16 cellular contexts compared by ENCODE assay signal in genomic region chr5:66989286-66989685, GRCh38.
DNase-seq lines count a peak whose midpoint lies in the region; ATAC-seq and TF ChIP-seq lines count a peak whose summit lies in the region.
"Had no signal": no experiment of that assay in that cellular context is flagged by ENCODE, and none has a peak within 500 bp of the region (broad histone marks: within the 10 kb centered on the region; RNA-seq: fewer than 3 reads in every experiment).

No MANE protein-coding gene starts in this region.

- H3K4me1 ChIP-seq in GM23338 (ENCODE audit: insufficient read depth) (peaks cover 4% of the 10 kb centered on the region; the same call in 1 of the 2 replicates), RWPE2 (ENCODE audit: insufficient read depth, poor library complexity, severe bottlenecking) (peaks cover 13% of the 10 kb centered on the region), neural progenitor cell (peaks cover 7% of the 10 kb centered on the region)

- H3K4me3 Mint-ChIP-seq in GM23338 (no peak overlapping the region), endothelial cell (ENCODE audit: unreplicated experiment) (no peak overlapping the region), neural progenitor cell (no peak overlapping the region)

- H3K27ac Mint-ChIP-seq in GM23338 (no peak overlapping the region), endothelial cell (ENCODE audit: unreplicated experiment) (peak overlapping the region; percentile 6), neural progenitor cell (no peak overlapping the region)

- H3K27me3 Mint-ChIP-seq in GM23338 (ENCODE audit: insufficient read depth, low read depth, poor library complexity) (no peaks in the 10 kb centered on the region), endothelial cell (ENCODE audit: unreplicated experiment) (no peaks in the 10 kb centered on the region), neural progenitor cell (ENCODE audit: insufficient read depth, low read depth) (peaks cover 2% of the 10 kb centered on the region)

- H3K4me2 ChIP-seq in GM23338 (no peak overlapping the region), neural progenitor cell (peak overlapping the region; percentile 42)

- H3K4me3 ChIP-seq in GM23338 (no peak overlapping the region), RWPE2 (ENCODE audit: severe bottlenecking) (no peak overlapping the region), neural progenitor cell (no peak overlapping the region)

- no peaks in the 10 kb centered on the region for H3K27me3 ChIP-seq in GM23338 (ENCODE audit: insufficient read depth)
- H3K27me3 ChIP-seq in RWPE2 (ENCODE audit: insufficient read depth, poor library complexity, severe bottlenecking), result no peaks in the 10 kb centered on the region
- H3K27me3 ChIP-seq in neural progenitor cell, result no peaks in the 10 kb centered on the region

- H3K27ac ChIP-seq in GM23338 (ENCODE audit: low read depth) (no peak overlapping the region), RWPE2 (ENCODE audit: poor library complexity, severe bottlenecking) (no peak overlapping the region), neural progenitor cell (no peak overlapping the region)

- no peaks in the 10 kb centered on the region for H3K36me3 ChIP-seq in GM23338 (ENCODE audit: insufficient read depth)
- no peaks in the 10 kb centered on the region for H3K36me3 ChIP-seq in RWPE2 (ENCODE audit: low read depth)
- no peaks in the 10 kb centered on the region for H3K36me3 ChIP-seq in neural progenitor cell

- H3K9me3 ChIP-seq in RWPE2 (ENCODE audit: severe bottlenecking) (no peaks in the 10 kb centered on the region), neural progenitor cell (ENCODE audit: low read depth) (no peaks in the 10 kb centered on the region)

- H3K79me2 ChIP-seq in GM23338 (replicated peaks; ENCODE audit: insufficient read depth) (no peaks in the 10 kb centered on the region), neural progenitor cell (ENCODE audit: low read depth) (no peaks in the 10 kb centered on the region)

- H2AFZ ChIP-seq in GM23338 (no peak overlapping the region), neural progenitor cell (replicated peaks) (no peak overlapping the region)

- peaks cover 24% of the 10 kb centered on the region for H3K4me1 Mint-ChIP-seq in GM23338
- peaks cover 16% of the 10 kb centered on the region for H3K4me1 Mint-ChIP-seq in endothelial cell (ENCODE audit: unreplicated experiment)
- peaks cover 39% of the 10 kb centered on the region for H3K4me1 Mint-ChIP-seq in neural progenitor cell

- H3K9me2 ChIP-seq in GM23338 (ENCODE audit: insufficient read depth), result no peaks in the 10 kb centered on the region

- H4K20me1 ChIP-seq in GM23338 (replicated peaks; ENCODE audit: insufficient read depth) (no peaks in the 10 kb centered on the region), neural progenitor cell (ENCODE audit: low read depth) (no peaks in the 10 kb centered on the region)

- DNase-seq in GM23338 (ENCODE audit: low spot score) (peak; percentile 47), RWPE2 (ENCODE audit: low spot score) (no peak), endothelial cell (ENCODE audit: low spot score) (no peak), neural progenitor cell (ENCODE audit: low spot score) (peak; percentile 53), NCI-H146 treated with DMSO at 0.1 percent for 48 hours (lab: John Stamatoyannopoulos, UW; ENCODE audit: unreplicated experiment) (no peak), NCI-H748 (lab: John Stamatoyannopoulos, UW; ENCODE audit: unreplicated experiment) (no peak), SIG-M5 treated with dmso at 0.1 percent for 504 hours (lab: John Stamatoyannopoulos, UW; ENCODE audit: unreplicated experiment) (no peak)
- DNase-seq: activated naive CD4-positive, alpha-beta T cell treated with Interleukin-2 at 50 U/mL for 16 hours; C1 segment of cervical spinal cord; cerebellar nuclear complex; DMS79; NCI-H1092; stimulated activated naive CD4-positive, alpha-beta T cell treated with Interleukin-2 at 50 U/mL for 16 hours had no signal

- no peak overlapping the region for H3K9ac ChIP-seq in neural progenitor cell

- H3F3A ChIP-seq in GM23338 (replicated peaks; ENCODE audit: low read depth) (no peaks in the 10 kb centered on the region), neural progenitor cell (ENCODE audit: low read depth) (no peaks in the 10 kb centered on the region)

- H3K36me3 Mint-ChIP-seq in GM23338 (ENCODE audit: low read depth) (no peaks in the 10 kb centered on the region), endothelial cell (ENCODE audit: low read depth, unreplicated experiment) (no peaks in the 10 kb centered on the region), neural progenitor cell (no peaks in the 10 kb centered on the region)

- no peak for TF ChIP-seq CTCF in GM23338 (conservative IDR thresholded peaks at IDR 0.05; ENCODE audit: low read depth in 2 of 2)
- no peak for TF ChIP-seq CTCF in RWPE2 (IDR thresholded peaks at IDR 0.05; ENCODE audit: poor library complexity, severe bottlenecking)
- no peak for TF ChIP-seq CTCF in endothelial cell (IDR thresholded peaks at IDR 0.05; ENCODE audit: unreplicated experiment)
- no peak for TF ChIP-seq CTCF in neural progenitor cell (IDR thresholded peaks at IDR 0.05)

- ATAC-seq in GM23338 (peak; percentile 76), RWPE2 (ENCODE audit: low read depth) (peak; percentile 40; the same call in 2 of the 3 replicates), GM18519 (IDR thresholded peaks at IDR 0.05; ENCODE audit: low FRiP score, unreplicated experiment) (no peak)
- ATAC-seq: Panc1, sciatic nerve had no signal

- no peaks in the 10 kb centered on the region for H3K9me3 Mint-ChIP-seq in GM23338
- H3K9me3 Mint-ChIP-seq in endothelial cell (ENCODE audit: unreplicated experiment), result no peaks in the 10 kb centered on the region
- H3K9me3 Mint-ChIP-seq in neural progenitor cell, result no peaks in the 10 kb centered on the region

TF ChIP-seq in GM23338, 12 proteins besides CTCF, POLR2A, EP300 and RAD21 (continues in another document):
- TF ChIP-seq ZNF331 (CRISPR knock-in tag; IDR thresholded peaks at IDR 0.05; ENCODE audit: low read depth) (no peak), ETS1 (IDR thresholded peaks at IDR 0.05) (no peak), REST (IDR thresholded peaks at IDR 0.05; ENCODE audit: unreplicated experiment) (no peak), EZH2 (IDR thresholded peaks at IDR 0.05; ENCODE audit: low read depth, unreplicated experiment) (no peak)

Comparison
In these comparisons a context has a peak if more than half of its experiments do, and no peak if none do; other contexts are left out.
1. DNase-seq: peak in GM23338 (single experiment) and neural progenitor cell (single experiment); none in RWPE2 (single experiment), endothelial cell (single experiment), NCI-H146 treated with DMSO at 0.1 percent for 48 hours (single experiment), NCI-H748 (single experiment) and SIG-M5 treated with dmso at 0.1 percent for 504 hours (single experiment).